In genomic region chr17:80971704-80972304, GRCh38 we compare ENCODE assay signal across 1 cellular context.
TF ChIP-seq lines count a peak whose summit lies in the region.

No MANE protein-coding gene starts in this region.

TF ChIP-seq in HepG2, 621 proteins besides CTCF, POLR2A, EP300 and RAD21:
- TF ChIP-seq ZNF770 (CRISPR knock-in tag; IDR thresholded peaks at IDR 0.05) (peak; percentile 47; the same call in 1 of the 2 replicates), SRY (CRISPR knock-in tag; IDR thresholded peaks at IDR 0.05) (0 out of 2 replicates have a peak, but pooled peaks have one; percentile 35), ZKSCAN1 (IDR thresholded peaks at IDR 0.05; ENCODE audit: low read length) (no peak), SIX1 (CRISPR knock-in tag; IDR thresholded peaks at IDR 0.05; ENCODE audit: borderline replicate concordance) (no peak), NFAT5 (CRISPR knock-in tag; IDR thresholded peaks at IDR 0.05) (no peak), ZNF687 (CRISPR knock-in tag; IDR thresholded peaks at IDR 0.05) (0 out of 2 replicates have a peak, but pooled peaks have one; percentile 0), AGO1 (IDR thresholded peaks at IDR 0.05; ENCODE audit: low read depth, low read length, poor library complexity, severe bottlenecking) (peak; percentile 38), SIN3A (IDR thresholded peaks at IDR 0.05; ENCODE audit: borderline replicate concordance, low read depth, low read length) (no peak)
